ENCODE assay signal across 1 cellular context in genomic region chr2:111209045-111209514, GRCh38.
TF ChIP-seq lines count a peak whose summit lies in the region.

No MANE protein-coding gene starts in this region.

TF ChIP-seq in GM12878, 131 proteins besides CTCF, POLR2A, EP300 and RAD21 (continued from another document):
- no peak for TF ChIP-seq SMAD5 (IDR thresholded peaks at IDR 0.05; ENCODE audit: low read depth)
- TF ChIP-seq CHD4 (IDR thresholded peaks at IDR 0.05) = no peak
- TF ChIP-seq NFYA (IDR thresholded peaks at IDR 0.05; ENCODE audit: borderline replicate concordance, low read depth, low read length) = no peak
- no peak for TF ChIP-seq NR2C2 (IDR thresholded peaks at IDR 0.05; ENCODE audit: borderline replicate concordance, control insufficient read depth, insufficient read length, low read depth)
- peak; percentile 83 for TF ChIP-seq BCL11A (IDR thresholded peaks at IDR 0.05; ENCODE audit: low read depth, low read length)
- peak; percentile 89; the same call in 1 of the 2 replicates for TF ChIP-seq MTA3 (IDR thresholded peaks at IDR 0.05; ENCODE audit: borderline replicate concordance, low read length)
- TF ChIP-seq KLF5 (IDR thresholded peaks at IDR 0.05; ENCODE audit: partially characterized antibody) = no peak
- peak; percentile 86; the same call in 1 of the 2 replicates for TF ChIP-seq ZNF217 (IDR thresholded peaks at IDR 0.05)
- TF ChIP-seq, protein P1, sequence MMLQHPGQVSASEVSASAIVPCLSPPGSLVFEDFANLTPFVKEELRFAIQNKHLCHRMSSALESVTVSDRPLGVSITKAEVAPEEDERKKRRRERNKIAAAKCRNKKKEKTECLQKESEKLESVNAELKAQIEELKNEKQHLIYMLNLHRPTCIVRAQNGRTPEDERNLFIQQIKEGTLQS (IDR thresholded peaks at IDR 0.05; ENCODE audit: borderline replicate concordance, extremely low read depth, low read depth, low read length) = no peak
- TF ChIP-seq ELK1 (IDR thresholded peaks at IDR 0.05; ENCODE audit: low read depth, low read length) = no peak
- no peak for TF ChIP-seq ZBTB33 (IDR thresholded peaks at IDR 0.05)
- TF ChIP-seq POLR2AphosphoS2 (IDR thresholded peaks at IDR 0.05; ENCODE audit: low read depth, low read length) = no peak
- TF ChIP-seq POU2F2 (IDR thresholded peaks at IDR 0.05; ENCODE audit: borderline replicate concordance, low read depth, low read length) = peak; percentile 94; the same call in 2 of the 3 replicates
- peak; percentile 89 for TF ChIP-seq ZNF384 (IDR thresholded peaks at IDR 0.05; ENCODE audit: borderline replicate concordance, low read depth, low read length)
- 0 out of 2 replicates have a peak, but pooled peaks have one; percentile 11 for TF ChIP-seq GABPA (IDR thresholded peaks at IDR 0.05; ENCODE audit: low read depth)
- peak; percentile 95 for TF ChIP-seq IKZF1 (conservative IDR thresholded peaks at IDR 0.05)
- no peak for TF ChIP-seq ZNF622 (IDR thresholded peaks at IDR 0.05)
- no peak; the same call in 1 of the 2 replicates for TF ChIP-seq SMC3 (IDR thresholded peaks at IDR 0.05; ENCODE audit: borderline replicate concordance, low read length)
- peak; percentile 92 for TF ChIP-seq ATF7 (IDR thresholded peaks at IDR 0.05; ENCODE audit: low read depth)
- TF ChIP-seq, protein P2, sequence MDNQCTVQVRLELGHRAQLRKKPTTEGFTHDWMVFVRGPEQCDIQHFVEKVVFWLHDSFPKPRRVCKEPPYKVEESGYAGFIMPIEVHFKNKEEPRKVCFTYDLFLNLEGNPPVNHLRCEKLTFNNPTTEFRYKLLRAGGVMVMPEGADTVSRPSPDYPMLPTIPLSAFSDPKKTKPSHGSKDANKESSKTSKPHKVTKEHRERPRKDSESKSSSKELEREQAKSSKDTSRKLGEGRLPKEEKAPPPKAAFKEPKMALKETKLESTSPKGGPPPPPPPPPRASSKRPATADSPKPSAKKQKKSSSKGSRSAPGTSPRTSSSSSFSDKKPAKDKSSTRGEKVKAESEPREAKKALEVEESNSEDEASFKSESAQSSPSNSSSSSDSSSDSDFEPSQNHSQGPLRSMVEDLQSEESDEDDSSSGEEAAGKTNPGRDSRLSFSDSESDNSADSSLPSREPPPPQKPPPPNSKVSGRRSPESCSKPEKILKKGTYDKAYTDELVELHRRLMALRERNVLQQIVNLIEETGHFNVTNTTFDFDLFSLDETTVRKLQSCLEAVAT (IDR thresholded peaks at IDR 0.05) = peak; percentile 90
- TF ChIP-seq CUX1 (IDR thresholded peaks at IDR 0.05; ENCODE audit: insufficient replicate concordance, low read depth, low read length) = peak; percentile 68
- TF ChIP-seq ETV6 (conservative IDR thresholded peaks at IDR 0.05 in 1 of 2, IDR thresholded peaks at IDR 0.05 in 1 of 2; ENCODE audit: borderline replicate concordance in 1 of 2, low read depth in 1 of 2) = no peak
- no peak for TF ChIP-seq YBX1 (IDR thresholded peaks at IDR 0.05)
- peak; percentile 96; the same call in 1 of the 2 replicates for TF ChIP-seq STAT3 (IDR thresholded peaks at IDR 0.05; ENCODE audit: low read depth, low read length)
- TF ChIP-seq RFX5 (IDR thresholded peaks at IDR 0.05; ENCODE audit: low read depth, low read length) = no peak
- no peak for TF ChIP-seq ZBED1 (IDR thresholded peaks at IDR 0.05; ENCODE audit: borderline replicate concordance)
- TF ChIP-seq SKIL (IDR thresholded peaks at IDR 0.05; ENCODE audit: low read depth, poor library complexity, severe bottlenecking) = peak; percentile 96
- TF ChIP-seq, protein P3, sequence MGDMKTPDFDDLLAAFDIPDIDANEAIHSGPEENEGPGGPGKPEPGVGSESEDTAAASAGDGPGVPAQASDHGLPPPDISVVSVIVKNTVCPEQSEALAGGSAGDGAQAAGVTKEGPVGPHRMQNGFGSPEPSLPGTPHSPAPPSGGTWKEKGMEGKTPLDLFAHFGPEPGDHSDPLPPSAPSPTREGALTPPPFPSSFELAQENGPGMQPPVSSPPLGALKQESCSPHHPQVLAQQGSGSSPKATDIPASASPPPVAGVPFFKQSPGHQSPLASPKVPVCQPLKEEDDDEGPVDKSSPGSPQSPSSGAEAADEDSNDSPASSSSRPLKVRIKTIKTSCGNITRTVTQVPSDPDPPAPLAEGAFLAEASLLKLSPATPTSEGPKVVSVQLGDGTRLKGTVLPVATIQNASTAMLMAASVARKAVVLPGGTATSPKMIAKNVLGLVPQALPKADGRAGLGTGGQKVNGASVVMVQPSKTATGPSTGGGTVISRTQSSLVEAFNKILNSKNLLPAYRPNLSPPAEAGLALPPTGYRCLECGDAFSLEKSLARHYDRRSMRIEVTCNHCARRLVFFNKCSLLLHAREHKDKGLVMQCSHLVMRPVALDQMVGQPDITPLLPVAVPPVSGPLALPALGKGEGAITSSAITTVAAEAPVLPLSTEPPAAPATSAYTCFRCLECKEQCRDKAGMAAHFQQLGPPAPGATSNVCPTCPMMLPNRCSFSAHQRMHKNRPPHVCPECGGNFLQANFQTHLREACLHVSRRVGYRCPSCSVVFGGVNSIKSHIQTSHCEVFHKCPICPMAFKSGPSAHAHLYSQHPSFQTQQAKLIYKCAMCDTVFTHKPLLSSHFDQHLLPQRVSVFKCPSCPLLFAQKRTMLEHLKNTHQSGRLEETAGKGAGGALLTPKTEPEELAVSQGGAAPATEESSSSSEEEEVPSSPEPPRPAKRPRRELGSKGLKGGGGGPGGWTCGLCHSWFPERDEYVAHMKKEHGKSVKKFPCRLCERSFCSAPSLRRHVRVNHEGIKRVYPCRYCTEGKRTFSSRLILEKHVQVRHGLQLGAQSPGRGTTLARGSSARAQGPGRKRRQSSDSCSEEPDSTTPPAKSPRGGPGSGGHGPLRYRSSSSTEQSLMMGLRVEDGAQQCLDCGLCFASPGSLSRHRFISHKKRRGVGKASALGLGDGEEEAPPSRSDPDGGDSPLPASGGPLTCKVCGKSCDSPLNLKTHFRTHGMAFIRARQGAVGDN (IDR thresholded peaks at IDR 0.05) = no peak
- no peak for TF ChIP-seq SIX5 (IDR thresholded peaks at IDR 0.05; ENCODE audit: low read depth, low read length, severe bottlenecking)
TF ChIP-seq in GM12878: peak in this region for 49.
